ENCODE assay signal across 1 cellular context in the genomic region with DNA sequence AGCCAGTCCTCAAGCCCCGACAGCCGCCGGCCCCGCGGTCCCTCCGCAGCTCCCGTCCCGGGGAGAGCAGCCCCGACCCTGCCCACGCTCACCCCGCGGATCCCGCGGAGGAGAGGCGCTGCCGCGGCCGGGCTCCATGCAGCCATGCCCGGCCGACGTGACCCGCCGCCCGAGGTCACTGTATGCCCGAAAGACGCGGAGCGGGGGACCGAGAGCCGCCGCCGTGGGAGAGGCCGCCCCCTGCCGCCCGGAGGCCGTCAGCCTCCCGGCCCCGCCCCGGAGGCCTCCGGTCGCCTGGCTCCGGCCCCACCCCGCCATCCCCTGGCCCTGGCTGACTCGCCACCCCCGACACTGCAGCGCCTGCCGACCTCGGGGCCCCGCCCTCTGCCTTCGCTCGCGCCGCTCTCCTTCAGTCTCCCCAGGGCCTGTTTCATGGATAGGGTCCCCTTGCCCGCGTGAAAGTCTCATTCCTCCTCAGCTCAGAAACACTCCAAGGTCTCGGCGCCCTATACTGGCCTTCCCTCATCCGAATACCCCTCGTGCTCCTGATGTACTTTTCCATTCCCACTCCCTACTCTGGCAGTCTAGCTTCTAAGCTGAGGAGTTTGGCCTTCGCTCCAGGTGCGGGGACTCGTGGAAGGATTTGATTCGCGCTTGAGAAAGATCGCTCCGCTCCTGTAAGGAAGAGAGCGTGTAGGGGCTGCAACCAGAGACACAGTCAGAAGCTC.
A peak's percentile ranks its signal among the peaks of the same experiment; 100 is the strongest.
TF ChIP-seq lines count a peak whose summit lies in the region.

A gene with protein sequence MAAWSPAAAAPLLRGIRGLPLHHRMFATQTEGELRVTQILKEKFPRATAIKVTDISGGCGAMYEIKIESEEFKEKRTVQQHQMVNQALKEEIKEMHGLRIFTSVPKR (minus strand): TSS at position 184 of the 728 bp plus-strand sequence. CDS start 38 bp downstream, at position 146.

TF ChIP-seq in HepG2, 621 proteins besides CTCF, POLR2A, EP300 and RAD21 (continued from another document and continues in another):
- TF ChIP-seq, protein P1, sequence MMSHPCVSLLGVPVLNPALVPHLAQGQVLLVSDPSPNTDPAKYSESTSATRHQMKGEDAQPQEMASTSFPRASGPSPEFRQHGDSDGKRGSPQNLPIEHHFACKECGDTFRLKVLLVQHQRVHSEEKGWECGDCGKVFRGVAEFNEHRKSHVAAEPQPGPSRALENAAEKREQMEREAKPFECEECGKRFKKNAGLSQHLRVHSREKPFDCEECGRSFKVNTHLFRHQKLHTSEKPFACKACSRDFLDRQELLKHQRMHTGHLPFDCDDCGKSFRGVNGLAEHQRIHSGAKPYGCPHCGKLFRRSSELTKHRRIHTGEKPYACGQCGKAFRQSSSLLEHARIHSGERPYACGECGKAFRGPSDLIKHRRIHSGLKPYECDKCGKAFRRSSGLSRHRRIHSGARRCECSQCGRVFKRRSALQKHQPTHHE (CRISPR knock-in tag; IDR thresholded peaks at IDR 0.05; ENCODE audit: borderline replicate concordance), result peak; percentile 86; the same call in 1 of the 2 replicates
- TF ChIP-seq PAF1 (CRISPR knock-in tag; IDR thresholded peaks at IDR 0.05) (no peak), NFKB2 (CRISPR knock-in tag; IDR thresholded peaks at IDR 0.05; ENCODE audit: borderline replicate concordance) (peak; percentile 93; the same call in 1 of the 2 replicates), ZNF772 (CRISPR knock-in tag; IDR thresholded peaks at IDR 0.05) (peak; percentile 64; the same call in 1 of the 2 replicates), GATAD2A (CRISPR knock-in tag; IDR thresholded peaks at IDR 0.05) (no peak; the same call in 1 of the 2 replicates), ZNF782 (CRISPR knock-in tag; IDR thresholded peaks at IDR 0.05; ENCODE audit: borderline replicate concordance) (no peak; the same call in 1 of the 2 replicates), BORCS8-MEF2B (CRISPR knock-in tag; IDR thresholded peaks at IDR 0.05) (peak; percentile 90), ZNF296 (CRISPR knock-in tag; conservative IDR thresholded peaks at IDR 0.05) (no peak), ZNF354B (CRISPR knock-in tag; IDR thresholded peaks at IDR 0.05) (no peak; the same call in 1 of the 2 replicates), ZNF577 (CRISPR knock-in tag; IDR thresholded peaks at IDR 0.05; ENCODE audit: borderline replicate concordance, low read depth) (no peak), PAX8 (CRISPR knock-in tag; IDR thresholded peaks at IDR 0.05; ENCODE audit: borderline replicate concordance) (0 out of 2 replicates have a peak, but pooled peaks have one; percentile 56), ZNF253 (CRISPR knock-in tag; IDR thresholded peaks at IDR 0.05; ENCODE audit: borderline replicate concordance) (no peak), ZBTB7B (CRISPR knock-in tag; IDR thresholded peaks at IDR 0.05) (0 out of 2 replicates have a peak, but pooled peaks have one; percentile 28), FOSL1 (CRISPR knock-in tag; IDR thresholded peaks at IDR 0.05; ENCODE audit: borderline replicate concordance) (no peak), PHF8 (CRISPR knock-in tag; IDR thresholded peaks at IDR 0.05) (peak; percentile 78), MAFF (IDR thresholded peaks at IDR 0.05; ENCODE audit: low read depth, low read length) (no peak), ZNF3 (CRISPR knock-in tag; IDR thresholded peaks at IDR 0.05) (no peak), SP1 (IDR thresholded peaks at IDR 0.05) (no peak), SP1 (CRISPR knock-in tag; IDR thresholded peaks at IDR 0.05) (peak; percentile 46; the same call in 1 of the 2 replicates), MTF1 (CRISPR knock-in tag; IDR thresholded peaks at IDR 0.05) (no peak), SETDB1 (CRISPR knock-in tag; IDR thresholded peaks at IDR 0.05; ENCODE audit: borderline replicate concordance) (no peak), NFATC3 (CRISPR knock-in tag; IDR thresholded peaks at IDR 0.05) (peak; percentile 92), ZNF768 (CRISPR knock-in tag; IDR thresholded peaks at IDR 0.05) (peak; percentile 75; the same call in 1 of the 2 replicates), MTA3 (CRISPR knock-in tag; IDR thresholded peaks at IDR 0.05) (no peak), ZNF724P (CRISPR knock-in tag; IDR thresholded peaks at IDR 0.05; ENCODE audit: borderline replicate concordance) (peak; percentile 86; the same call in 1 of the 2 replicates), KDM4B (CRISPR knock-in tag; IDR thresholded peaks at IDR 0.05) (no peak), ZNF367 (CRISPR knock-in tag; IDR thresholded peaks at IDR 0.05; ENCODE audit: borderline replicate concordance) (no peak)
- TF ChIP-seq, protein P2, sequence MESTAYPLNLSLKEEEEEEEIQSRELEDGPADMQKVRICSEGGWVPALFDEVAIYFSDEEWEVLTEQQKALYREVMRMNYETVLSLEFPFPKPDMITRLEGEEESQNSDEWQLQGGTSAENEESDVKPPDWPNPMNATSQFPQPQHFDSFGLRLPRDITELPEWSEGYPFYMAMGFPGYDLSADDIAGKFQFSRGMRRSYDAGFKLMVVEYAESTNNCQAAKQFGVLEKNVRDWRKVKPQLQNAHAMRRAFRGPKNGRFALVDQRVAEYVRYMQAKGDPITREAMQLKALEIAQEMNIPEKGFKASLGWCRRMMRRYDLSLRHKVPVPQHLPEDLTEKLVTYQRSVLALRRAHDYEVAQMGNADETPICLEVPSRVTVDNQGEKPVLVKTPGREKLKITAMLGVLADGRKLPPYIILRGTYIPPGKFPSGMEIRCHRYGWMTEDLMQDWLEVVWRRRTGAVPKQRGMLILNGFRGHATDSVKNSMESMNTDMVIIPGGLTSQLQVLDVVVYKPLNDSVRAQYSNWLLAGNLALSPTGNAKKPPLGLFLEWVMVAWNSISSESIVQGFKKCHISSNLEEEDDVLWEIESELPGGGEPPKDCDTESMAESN (CRISPR knock-in tag; conservative IDR thresholded peaks at IDR 0.05), result peak; percentile 95
- TF ChIP-seq, protein P3, sequence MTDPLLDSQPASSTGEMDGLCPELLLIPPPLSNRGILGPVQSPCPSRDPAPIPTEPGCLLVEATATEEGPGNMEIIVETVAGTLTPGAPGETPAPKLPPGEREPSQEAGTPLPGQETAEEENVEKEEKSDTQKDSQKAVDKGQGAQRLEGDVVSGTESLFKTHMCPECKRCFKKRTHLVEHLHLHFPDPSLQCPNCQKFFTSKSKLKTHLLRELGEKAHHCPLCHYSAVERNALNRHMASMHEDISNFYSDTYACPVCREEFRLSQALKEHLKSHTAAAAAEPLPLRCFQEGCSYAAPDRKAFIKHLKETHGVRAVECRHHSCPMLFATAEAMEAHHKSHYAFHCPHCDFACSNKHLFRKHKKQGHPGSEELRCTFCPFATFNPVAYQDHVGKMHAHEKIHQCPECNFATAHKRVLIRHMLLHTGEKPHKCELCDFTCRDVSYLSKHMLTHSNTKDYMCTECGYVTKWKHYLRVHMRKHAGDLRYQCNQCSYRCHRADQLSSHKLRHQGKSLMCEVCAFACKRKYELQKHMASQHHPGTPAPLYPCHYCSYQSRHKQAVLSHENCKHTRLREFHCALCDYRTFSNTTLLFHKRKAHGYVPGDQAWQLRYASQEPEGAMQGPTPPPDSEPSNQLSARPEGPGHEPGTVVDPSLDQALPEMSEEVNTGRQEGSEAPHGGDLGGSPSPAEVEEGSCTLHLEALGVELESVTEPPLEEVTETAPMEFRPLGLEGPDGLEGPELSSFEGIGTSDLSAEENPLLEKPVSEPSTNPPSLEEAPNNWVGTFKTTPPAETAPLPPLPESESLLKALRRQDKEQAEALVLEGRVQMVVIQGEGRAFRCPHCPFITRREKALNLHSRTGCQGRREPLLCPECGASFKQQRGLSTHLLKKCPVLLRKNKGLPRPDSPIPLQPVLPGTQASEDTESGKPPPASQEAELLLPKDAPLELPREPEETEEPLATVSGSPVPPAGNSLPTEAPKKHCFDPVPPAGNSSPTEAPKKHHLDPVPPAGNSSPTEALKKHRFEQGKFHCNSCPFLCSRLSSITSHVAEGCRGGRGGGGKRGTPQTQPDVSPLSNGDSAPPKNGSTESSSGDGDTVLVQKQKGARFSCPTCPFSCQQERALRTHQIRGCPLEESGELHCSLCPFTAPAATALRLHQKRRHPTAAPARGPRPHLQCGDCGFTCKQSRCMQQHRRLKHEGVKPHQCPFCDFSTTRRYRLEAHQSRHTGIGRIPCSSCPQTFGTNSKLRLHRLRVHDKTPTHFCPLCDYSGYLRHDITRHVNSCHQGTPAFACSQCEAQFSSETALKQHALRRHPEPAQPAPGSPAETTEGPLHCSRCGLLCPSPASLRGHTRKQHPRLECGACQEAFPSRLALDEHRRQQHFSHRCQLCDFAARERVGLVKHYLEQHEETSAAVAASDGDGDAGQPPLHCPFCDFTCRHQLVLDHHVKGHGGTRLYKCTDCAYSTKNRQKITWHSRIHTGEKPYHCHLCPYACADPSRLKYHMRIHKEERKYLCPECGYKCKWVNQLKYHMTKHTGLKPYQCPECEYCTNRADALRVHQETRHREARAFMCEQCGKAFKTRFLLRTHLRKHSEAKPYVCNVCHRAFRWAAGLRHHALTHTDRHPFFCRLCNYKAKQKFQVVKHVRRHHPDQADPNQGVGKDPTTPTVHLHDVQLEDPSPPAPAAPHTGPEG (CRISPR knock-in tag; IDR thresholded peaks at IDR 0.05), result peak; percentile 94
- TF ChIP-seq, protein P4, sequence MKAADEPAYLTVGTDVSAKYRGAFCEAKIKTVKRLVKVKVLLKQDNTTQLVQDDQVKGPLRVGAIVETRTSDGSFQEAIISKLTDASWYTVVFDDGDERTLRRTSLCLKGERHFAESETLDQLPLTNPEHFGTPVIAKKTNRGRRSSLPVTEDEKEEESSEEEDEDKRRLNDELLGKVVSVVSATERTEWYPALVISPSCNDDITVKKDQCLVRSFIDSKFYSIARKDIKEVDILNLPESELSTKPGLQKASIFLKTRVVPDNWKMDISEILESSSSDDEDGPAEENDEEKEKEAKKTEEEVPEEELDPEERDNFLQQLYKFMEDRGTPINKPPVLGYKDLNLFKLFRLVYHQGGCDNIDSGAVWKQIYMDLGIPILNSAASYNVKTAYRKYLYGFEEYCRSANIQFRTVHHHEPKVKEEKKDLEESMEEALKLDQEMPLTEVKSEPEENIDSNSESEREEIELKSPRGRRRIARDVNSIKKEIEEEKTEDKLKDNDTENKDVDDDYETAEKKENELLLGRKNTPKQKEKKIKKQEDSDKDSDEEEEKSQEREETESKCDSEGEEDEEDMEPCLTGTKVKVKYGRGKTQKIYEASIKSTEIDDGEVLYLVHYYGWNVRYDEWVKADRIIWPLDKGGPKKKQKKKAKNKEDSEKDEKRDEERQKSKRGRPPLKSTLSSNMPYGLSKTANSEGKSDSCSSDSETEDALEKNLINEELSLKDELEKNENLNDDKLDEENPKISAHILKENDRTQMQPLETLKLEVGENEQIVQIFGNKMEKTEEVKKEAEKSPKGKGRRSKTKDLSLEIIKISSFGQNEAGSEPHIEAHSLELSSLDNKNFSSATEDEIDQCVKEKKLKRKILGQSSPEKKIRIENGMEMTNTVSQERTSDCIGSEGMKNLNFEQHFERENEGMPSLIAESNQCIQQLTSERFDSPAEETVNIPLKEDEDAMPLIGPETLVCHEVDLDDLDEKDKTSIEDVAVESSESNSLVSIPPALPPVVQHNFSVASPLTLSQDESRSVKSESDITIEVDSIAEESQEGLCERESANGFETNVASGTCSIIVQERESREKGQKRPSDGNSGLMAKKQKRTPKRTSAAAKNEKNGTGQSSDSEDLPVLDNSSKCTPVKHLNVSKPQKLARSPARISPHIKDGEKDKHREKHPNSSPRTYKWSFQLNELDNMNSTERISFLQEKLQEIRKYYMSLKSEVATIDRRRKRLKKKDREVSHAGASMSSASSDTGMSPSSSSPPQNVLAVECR (CRISPR knock-in tag; IDR thresholded peaks at IDR 0.05; ENCODE audit: borderline replicate concordance), result peak; percentile 98
- TF ChIP-seq, protein P5, sequence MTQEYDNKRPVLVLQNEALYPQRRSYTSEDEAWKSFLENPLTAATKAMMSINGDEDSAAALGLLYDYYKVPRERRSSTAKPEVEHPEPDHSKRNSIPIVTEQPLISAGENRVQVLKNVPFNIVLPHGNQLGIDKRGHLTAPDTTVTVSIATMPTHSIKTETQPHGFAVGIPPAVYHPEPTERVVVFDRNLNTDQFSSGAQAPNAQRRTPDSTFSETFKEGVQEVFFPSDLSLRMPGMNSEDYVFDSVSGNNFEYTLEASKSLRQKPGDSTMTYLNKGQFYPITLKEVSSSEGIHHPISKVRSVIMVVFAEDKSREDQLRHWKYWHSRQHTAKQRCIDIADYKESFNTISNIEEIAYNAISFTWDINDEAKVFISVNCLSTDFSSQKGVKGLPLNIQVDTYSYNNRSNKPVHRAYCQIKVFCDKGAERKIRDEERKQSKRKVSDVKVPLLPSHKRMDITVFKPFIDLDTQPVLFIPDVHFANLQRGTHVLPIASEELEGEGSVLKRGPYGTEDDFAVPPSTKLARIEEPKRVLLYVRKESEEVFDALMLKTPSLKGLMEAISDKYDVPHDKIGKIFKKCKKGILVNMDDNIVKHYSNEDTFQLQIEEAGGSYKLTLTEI (CRISPR knock-in tag; conservative IDR thresholded peaks at IDR 0.05), result no peak
- TF ChIP-seq, protein P6, sequence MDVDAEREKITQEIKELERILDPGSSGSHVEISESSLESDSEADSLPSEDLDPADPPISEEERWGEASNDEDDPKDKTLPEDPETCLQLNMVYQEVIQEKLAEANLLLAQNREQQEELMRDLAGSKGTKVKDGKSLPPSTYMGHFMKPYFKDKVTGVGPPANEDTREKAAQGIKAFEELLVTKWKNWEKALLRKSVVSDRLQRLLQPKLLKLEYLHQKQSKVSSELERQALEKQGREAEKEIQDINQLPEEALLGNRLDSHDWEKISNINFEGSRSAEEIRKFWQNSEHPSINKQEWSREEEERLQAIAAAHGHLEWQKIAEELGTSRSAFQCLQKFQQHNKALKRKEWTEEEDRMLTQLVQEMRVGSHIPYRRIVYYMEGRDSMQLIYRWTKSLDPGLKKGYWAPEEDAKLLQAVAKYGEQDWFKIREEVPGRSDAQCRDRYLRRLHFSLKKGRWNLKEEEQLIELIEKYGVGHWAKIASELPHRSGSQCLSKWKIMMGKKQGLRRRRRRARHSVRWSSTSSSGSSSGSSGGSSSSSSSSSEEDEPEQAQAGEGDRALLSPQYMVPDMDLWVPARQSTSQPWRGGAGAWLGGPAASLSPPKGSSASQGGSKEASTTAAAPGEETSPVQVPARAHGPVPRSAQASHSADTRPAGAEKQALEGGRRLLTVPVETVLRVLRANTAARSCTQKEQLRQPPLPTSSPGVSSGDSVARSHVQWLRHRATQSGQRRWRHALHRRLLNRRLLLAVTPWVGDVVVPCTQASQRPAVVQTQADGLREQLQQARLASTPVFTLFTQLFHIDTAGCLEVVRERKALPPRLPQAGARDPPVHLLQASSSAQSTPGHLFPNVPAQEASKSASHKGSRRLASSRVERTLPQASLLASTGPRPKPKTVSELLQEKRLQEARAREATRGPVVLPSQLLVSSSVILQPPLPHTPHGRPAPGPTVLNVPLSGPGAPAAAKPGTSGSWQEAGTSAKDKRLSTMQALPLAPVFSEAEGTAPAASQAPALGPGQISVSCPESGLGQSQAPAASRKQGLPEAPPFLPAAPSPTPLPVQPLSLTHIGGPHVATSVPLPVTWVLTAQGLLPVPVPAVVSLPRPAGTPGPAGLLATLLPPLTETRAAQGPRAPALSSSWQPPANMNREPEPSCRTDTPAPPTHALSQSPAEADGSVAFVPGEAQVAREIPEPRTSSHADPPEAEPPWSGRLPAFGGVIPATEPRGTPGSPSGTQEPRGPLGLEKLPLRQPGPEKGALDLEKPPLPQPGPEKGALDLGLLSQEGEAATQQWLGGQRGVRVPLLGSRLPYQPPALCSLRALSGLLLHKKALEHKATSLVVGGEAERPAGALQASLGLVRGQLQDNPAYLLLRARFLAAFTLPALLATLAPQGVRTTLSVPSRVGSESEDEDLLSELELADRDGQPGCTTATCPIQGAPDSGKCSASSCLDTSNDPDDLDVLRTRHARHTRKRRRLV (CRISPR knock-in tag; IDR thresholded peaks at IDR 0.05), result no peak
- TF ChIP-seq, protein P7, sequence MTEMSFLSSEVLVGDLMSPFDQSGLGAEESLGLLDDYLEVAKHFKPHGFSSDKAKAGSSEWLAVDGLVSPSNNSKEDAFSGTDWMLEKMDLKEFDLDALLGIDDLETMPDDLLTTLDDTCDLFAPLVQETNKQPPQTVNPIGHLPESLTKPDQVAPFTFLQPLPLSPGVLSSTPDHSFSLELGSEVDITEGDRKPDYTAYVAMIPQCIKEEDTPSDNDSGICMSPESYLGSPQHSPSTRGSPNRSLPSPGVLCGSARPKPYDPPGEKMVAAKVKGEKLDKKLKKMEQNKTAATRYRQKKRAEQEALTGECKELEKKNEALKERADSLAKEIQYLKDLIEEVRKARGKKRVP (CRISPR knock-in tag; IDR thresholded peaks at IDR 0.05), result peak in 1 of 2 experiments; percentile 62; a peak in 2 of 4 replicates
